Comparison of ENCODE assay signal across 12 cellular contexts in the genomic region with DNA sequence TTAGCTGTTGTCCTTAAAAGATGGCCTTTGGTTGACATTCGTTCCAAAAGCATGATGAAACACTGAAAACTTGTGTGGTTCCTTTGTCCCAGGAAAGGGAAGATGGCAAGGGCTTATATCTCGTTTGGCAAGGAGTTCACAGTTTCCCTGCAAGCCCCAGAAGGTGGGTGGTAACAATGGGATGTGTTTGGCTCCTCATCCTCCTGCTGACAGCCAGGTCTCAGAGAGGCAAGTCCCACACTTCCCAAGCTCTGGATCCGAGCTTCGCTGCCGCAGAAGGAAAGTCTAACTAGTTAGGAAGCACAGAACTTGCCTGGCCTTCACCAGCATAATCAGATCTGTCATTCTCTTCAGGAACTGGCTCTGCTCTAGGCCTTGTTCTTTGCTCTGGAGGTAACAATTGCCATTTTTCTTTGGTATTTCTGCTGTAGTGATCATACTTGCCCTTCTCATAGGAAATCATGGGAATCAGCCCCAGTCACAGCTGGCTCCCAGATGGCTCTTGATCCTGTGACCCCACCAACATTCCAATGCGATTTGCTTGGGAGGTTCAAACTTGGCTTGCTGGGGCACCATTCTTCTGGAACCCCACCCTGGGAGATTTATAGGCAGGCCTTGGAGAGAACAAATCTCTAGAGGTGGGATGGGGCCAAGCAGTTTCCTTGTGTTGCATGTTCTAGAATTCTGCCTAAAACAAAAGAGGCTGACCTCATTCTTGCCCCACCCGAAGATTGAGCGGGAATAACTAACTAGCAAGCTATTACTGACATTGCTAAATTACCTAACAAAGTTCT. TPM values are rescaled to one million over a fixed set of nuclear protein-coding genes. Genes with fewer than 3 reads are reported as not detected.
DNase-seq lines count a peak whose midpoint lies in the region; ATAC-seq and TF ChIP-seq lines count a peak whose summit lies in the region.
"Had no signal": no experiment of that assay in that cellular context is flagged by ENCODE, and none has a peak within 500 bp of the region (broad histone marks: within the 10 kb centered on the region; RNA-seq: fewer than 3 reads in every experiment).

No MANE protein-coding gene starts in this region.

- peaks cover 0 to 5% (median 0%) of the 10 kb centered on the region in 5 experiments for H3K9me3 Mint-ChIP-seq in brain
- no peaks in the 10 kb centered on the region for H3K9me3 Mint-ChIP-seq in natural killer cell treated with Interleukin-12 subunit alpha and Interleukin-12 subunit beta and Interleukin-15 and Interleukin-18, amount 100 ng/mL, for 72 hours
- no peaks in the 10 kb centered on the region for H3K9me3 Mint-ChIP-seq in activated T-cell treated with anti-CD3 and anti-CD28 coated beads, Interleukin-2, amount 50 U/mL, for 4 hours
- H3K9me3 Mint-ChIP-seq: CD4-positive, CD25-positive, alpha-beta regulatory T cell had no signal

- H3K27ac ChIP-seq in heart left ventricle (peak overlapping the region; percentile 52 to 93 (median 79)), psoas muscle (peak overlapping the region; percentile 50)

- ATAC-seq in heart left ventricle (peak; percentile 71 to 86 (median 84)), psoas muscle (peak in 3 of 4 donors; percentile 48 to 67 (median 57)), HG03039 (IDR thresholded peaks at IDR 0.05; ENCODE audit: unreplicated experiment) (no peak)
- no peak for ATAC-seq in natural killer cell treated with Interleukin-12 subunit alpha and Interleukin-12 subunit beta and Interleukin-15 and Interleukin-18, amount 100 ng/mL, for 72 hours
- no peak for ATAC-seq in activated T-cell treated with anti-CD3 and anti-CD28 coated beads, Interleukin-2, amount 50 U/mL, for 4 hours

- no peak for TF ChIP-seq POLR2A in heart left ventricle (IDR thresholded peaks at IDR 0.05)

- no peaks in the 10 kb centered on the region for H3K9me3 ChIP-seq in heart left ventricle
- no peaks in the 10 kb centered on the region for H3K9me3 ChIP-seq in psoas muscle

- no peaks in the 10 kb centered on the region for H3K27me3 ChIP-seq in heart left ventricle
- no peaks in the 10 kb centered on the region for H3K27me3 ChIP-seq in psoas muscle (ENCODE audit: insufficient read depth in 3 of 3, low read length in 2 of 3)

- WGBS in heart left ventricle, 4 donors: 50 to 63% (median 54%) methylated on average over 8 of the region's 8 CpGs
- 29 to 36% (median 35%) methylated on average over 8 of the region's 8 CpGs for WGBS in psoas muscle, 3 donors

- no peaks in the 10 kb centered on the region for H3K27me3 Mint-ChIP-seq in brain
- H3K27me3 Mint-ChIP-seq in natural killer cell treated with Interleukin-12 subunit alpha and Interleukin-12 subunit beta and Interleukin-15 and Interleukin-18, amount 100 ng/mL, for 72 hours: no peaks in the 10 kb centered on the region
- H3K27me3 Mint-ChIP-seq in activated T-cell treated with anti-CD3 and anti-CD28 coated beads, Interleukin-2, amount 50 U/mL, for 4 hours (ENCODE audit: low read depth): no peaks in the 10 kb centered on the region

- H3K4me3 Mint-ChIP-seq in brain: peak overlapping the region in 1 of 5 experiments; percentile 61
- H3K4me3 Mint-ChIP-seq in natural killer cell treated with Interleukin-12 subunit alpha and Interleukin-12 subunit beta and Interleukin-15 and Interleukin-18, amount 100 ng/mL, for 72 hours: no peak overlapping the region
- H3K4me3 Mint-ChIP-seq in activated T-cell treated with anti-CD3 and anti-CD28 coated beads, Interleukin-2, amount 50 U/mL, for 4 hours: no peak overlapping the region
- H3K4me3 Mint-ChIP-seq: CD4-positive, CD25-positive, alpha-beta regulatory T cell had no signal

- no peaks in the 10 kb centered on the region for H3K36me3 ChIP-seq in heart left ventricle
- H3K36me3 ChIP-seq in psoas muscle (ENCODE audit: insufficient read depth in 1 of 2, low read depth in 1 of 2): no peaks in the 10 kb centered on the region

- TF ChIP-seq CTCF in brain (conservative IDR thresholded peaks at IDR 0.05) (no peak), heart left ventricle (IDR thresholded peaks at IDR 0.05) (no peak), psoas muscle (IDR thresholded peaks at IDR 0.05) (no peak)

- intact Hi-C loops in heart left ventricle (cut with DNase I): loop anchor here in 3 of 10 donors (2.0 to 10.0 kb wide), 4 partner anchors 51 to 151 kb away; no protein-coding TSS in a partner anchor
- intact Hi-C loops in psoas muscle (cut with DNase I): no loop called here

- H3K4me1 Mint-ChIP-seq in brain: peaks cover 26% of the 10 kb centered on the region
- no peaks in the 10 kb centered on the region for H3K4me1 Mint-ChIP-seq in natural killer cell treated with Interleukin-12 subunit alpha and Interleukin-12 subunit beta and Interleukin-15 and Interleukin-18, amount 100 ng/mL, for 72 hours (ENCODE audit: low read depth in 2 of 2)
- H3K4me1 Mint-ChIP-seq in activated T-cell treated with anti-CD3 and anti-CD28 coated beads, Interleukin-2, amount 50 U/mL, for 4 hours (ENCODE audit: low read depth): peaks cover 3% of the 10 kb centered on the region

- peak; percentile 18 for DNase-seq in Daoy (ENCODE audit: low read depth)
- DNase-seq in heart left ventricle: peak in 4 of 5 donors; percentile 55 to 82 (median 68)
- DNase-seq in psoas muscle: peak; percentile 41 to 62
- DNase-seq in cerebellar cortex (ENCODE audit: low spot score): no peak
- DNase-seq in natural killer cell treated with Interleukin-12 subunit alpha and Interleukin-12 subunit beta and Interleukin-15 and Interleukin-18, amount 100 ng/mL, for 72 hours (ENCODE audit: low spot score): no peak
- DNase-seq in activated T-cell treated with anti-CD3 and anti-CD28 coated beads, Interleukin-2, amount 50 U/mL, for 4 hours: no peak
- DNase-seq: activated naive CD4-positive, alpha-beta T cell; CD4-positive, CD25-positive, alpha-beta regulatory T cell; effector memory CD4-positive, alpha-beta T cell; stimulated activated naive CD4-positive, alpha-beta T cell treated with Interleukin-2 at 50 U/mL for 16 hours had no signal

- H3K4me1 ChIP-seq in heart left ventricle (peaks cover 0 to 26% (median 11%) of the 10 kb centered on the region in 12 donors), psoas muscle (no peaks in the 10 kb centered on the region)

- peak overlapping the region in 4 of 5 experiments; percentile 22 to 93 (median 79) for H3K27ac Mint-ChIP-seq in brain
- H3K27ac Mint-ChIP-seq in natural killer cell treated with Interleukin-12 subunit alpha and Interleukin-12 subunit beta and Interleukin-15 and Interleukin-18, amount 100 ng/mL, for 72 hours: peak overlapping the region in 1 of 2 donors; percentile 16

- no peaks in the 10 kb centered on the region for H3K36me3 Mint-ChIP-seq in brain
- H3K36me3 Mint-ChIP-seq in natural killer cell treated with Interleukin-12 subunit alpha and Interleukin-12 subunit beta and Interleukin-15 and Interleukin-18, amount 100 ng/mL, for 72 hours: no peaks in the 10 kb centered on the region
- H3K36me3 Mint-ChIP-seq in activated T-cell treated with anti-CD3 and anti-CD28 coated beads, Interleukin-2, amount 50 U/mL, for 4 hours (ENCODE audit: insufficient read depth): no peaks in the 10 kb centered on the region
- H3K36me3 Mint-ChIP-seq: CD4-positive, CD25-positive, alpha-beta regulatory T cell had no signal

- H3K4me3 ChIP-seq in heart left ventricle: no peak overlapping the region
- H3K4me3 ChIP-seq in psoas muscle: no peak overlapping the region

RNA-seq across cellular contexts. Expression of gene KPNA2, which starts 17.9 kb away (rescaled TPM):
- total RNA-seq in Daoy (2014; rRNA removed; shearing (Covaris generic)): 475 and 524 TPM in 2 replicates
- polyA plus RNA-seq in brain (ENCODE audit: insufficient read depth, low read depth, low replicate concordance) (168 TPM), heart left ventricle (10 to 100 TPM; 10.6 to 37.9 TPM), psoas muscle (10 to 100 TPM; 16.1 to 38.4 (median 29.7) TPM)
- total RNA-seq in heart left ventricle (10 to 100 TPM; 12.6 to 50.7 (median 20.4) TPM), psoas muscle (10 to 100 TPM; 11.4 to 25.2 (median 18.5) TPM)
- total RNA-seq in natural killer cell treated with Interleukin-12 subunit alpha and Interleukin-12 subunit beta and Interleukin-15 and Interleukin-18, amount 100 ng/mL, for 72 hours: 100 to 1,000 TPM; 172 to 218 TPM
- 100 to 1,000 TPM; 139 to 140 (median 139) TPM for total RNA-seq in activated T-cell treated with anti-CD3 and anti-CD28 coated beads, Interleukin-2, amount 50 U/mL, for 4 hours

RNA-seq across cellular contexts. Expression of gene C17orf58, which starts 57.2 kb away (rescaled TPM):
- 27.9 and 32.7 TPM in 2 replicates for total RNA-seq in Daoy (2014; rRNA removed; shearing (Covaris generic))
- 27.5 TPM for polyA plus RNA-seq in brain (ENCODE audit: insufficient read depth, low read depth, low replicate concordance)
- 10 to 100 TPM in 1 of 9 donors, 1 to 10 TPM in 8; 4.1 to 11.8 (median 5.3) TPM for total RNA-seq in heart left ventricle
- polyA plus RNA-seq in heart left ventricle: 1 to 10 TPM; 6.8 to 7.2 TPM
- total RNA-seq in psoas muscle: 1 to 10 TPM; 3.1 to 5.5 (median 4.8) TPM
- 10 to 100 TPM in 1 of 3 donors, 1 to 10 TPM in 2; 5.3 to 15.0 (median 6.6) TPM for polyA plus RNA-seq in psoas muscle
- total RNA-seq in natural killer cell treated with Interleukin-12 subunit alpha and Interleukin-12 subunit beta and Interleukin-15 and Interleukin-18, amount 100 ng/mL, for 72 hours: 10 to 100 TPM; 19.2 to 24.6 TPM
- total RNA-seq in activated T-cell treated with anti-CD3 and anti-CD28 coated beads, Interleukin-2, amount 50 U/mL, for 4 hours: 10 to 100 TPM; 14.9 to 24.3 (median 19.2) TPM

Comparison
In these comparisons a context has a peak if more than half of its experiments do, and no peak if none do; other contexts are left out.
1. DNase-seq: peak in Daoy (single experiment), heart left ventricle (4 of 5) and psoas muscle (2 of 2); none in cerebellar cortex (single experiment), natural killer cell treated with Interleukin-12 subunit alpha and Interleukin-12 subunit beta and Interleukin-15 and Interleukin-18, amount 100 ng/mL, for 72 hours (single experiment) and activated T-cell treated with anti-CD3 and anti-CD28 coated beads, Interleukin-2, amount 50 U/mL, for 4 hours (single experiment).
2. ATAC-seq: peak in heart left ventricle (4 of 4) and psoas muscle (3 of 4); none in natural killer cell treated with Interleukin-12 subunit alpha and Interleukin-12 subunit beta and Interleukin-15 and Interleukin-18, amount 100 ng/mL, for 72 hours (0 of 2), HG03039 (single experiment) and activated T-cell treated with anti-CD3 and anti-CD28 coated beads, Interleukin-2, amount 50 U/mL, for 4 hours (0 of 2).